ENCODE assay signal across 24 cellular contexts in the genomic region with DNA sequence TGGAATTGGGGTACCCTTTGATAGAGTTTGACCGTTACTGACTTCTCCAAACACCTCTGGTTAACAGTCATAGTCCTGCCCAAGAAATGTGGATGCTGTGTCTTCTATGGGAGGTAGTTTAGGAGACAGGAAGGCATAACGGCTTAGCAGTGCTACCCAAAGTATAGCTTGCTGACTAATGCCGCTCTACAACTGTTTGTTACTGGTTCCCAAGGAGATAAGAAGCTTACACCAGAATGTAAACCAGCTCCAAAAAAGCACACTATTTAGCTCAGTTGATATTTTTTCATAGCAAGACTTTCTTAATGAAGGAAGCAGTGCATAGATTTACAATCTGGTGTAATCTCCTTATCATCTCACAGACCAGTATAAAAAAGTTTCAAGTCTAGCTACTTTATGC.
DNase-seq lines count a peak whose midpoint lies in the region; ATAC-seq, FAIRE-seq and TF ChIP-seq lines count a peak whose summit lies in the region.
"Had no signal": no experiment of that assay in that cellular context is flagged by ENCODE, and none has a peak within 500 bp of the region (broad histone marks: within the 10 kb centered on the region; RNA-seq: fewer than 3 reads in every experiment).

No MANE protein-coding gene starts in this region.

- H3K9ac ChIP-seq in mesendoderm (ENCODE audit: low read length), result no peak overlapping the region

- H3K79me1 ChIP-seq in mesendoderm (ENCODE audit: low read length), result no peaks in the 10 kb centered on the region

- H2BK15ac ChIP-seq in mesendoderm (replicated peaks; ENCODE audit: low read depth), result no peak overlapping the region

- no peak overlapping the region for H3K23ac ChIP-seq in mesendoderm (ENCODE audit: low read length)

- H2BK5ac ChIP-seq in mesendoderm (ENCODE audit: low read length), result no peak overlapping the region

- intact Hi-C loops in right cardiac atrium (cut with DNase I), result no loop called here

- no peak for TF ChIP-seq CTCF in choroid plexus epithelial cell (conservative IDR thresholded peaks at IDR 0.05; ENCODE audit: low read depth, low read length)

- H4K8ac ChIP-seq in mesendoderm (ENCODE audit: low read depth, low read length), result no peak overlapping the region

- no peak for FAIRE-seq in GM12891 (lab: Jason Lieb, UNC)
- FAIRE-seq: GM18507 had no signal

- no peaks in the 10 kb centered on the region for H3K27me3 ChIP-seq in mesendoderm (ENCODE audit: insufficient read depth, low read length, poor library complexity)
- no peaks in the 10 kb centered on the region for H3K27me3 ChIP-seq in right cardiac atrium (ENCODE audit: control insufficient read depth, insufficient read depth)
- H3K27me3 ChIP-seq: SJCRH30, tibial nerve had no signal

- H3K9me3 ChIP-seq in right cardiac atrium (ENCODE audit: control insufficient read depth, low read length), result no peaks in the 10 kb centered on the region
- H3K9me3 ChIP-seq: psoas muscle, SJCRH30 had no signal

- no peaks in the 10 kb centered on the region for H3K79me2 ChIP-seq in mesendoderm (ENCODE audit: control insufficient read depth, insufficient read depth, low read length)

- no peak for ATAC-seq in right cardiac atrium
- ATAC-seq: left lobe of liver; psoas muscle; stimulated activated naive CD8-positive, alpha-beta T cell treated with anti-CD3 and anti-CD28 coated beads, Interleukin-15, Interleukin-2, amounts not matched to agents 100 U/mL and 50 U/mL, for 24 hours had no signal

- WGBS in mesendoderm (ENCODE audit: extremely low coverage, insufficient coverage, low lambda C conversion rate), result no CpG with 5 or more reads among the region's 3 CpGs
- WGBS in right cardiac atrium, result 49% methylated on average over 3 of the region's 3 CpGs

- no peak overlapping the region for H3K4me2 ChIP-seq in mesendoderm (ENCODE audit: low read length)
- H3K4me2 ChIP-seq: PC-9 had no signal

- H3K4ac ChIP-seq in mesendoderm (ENCODE audit: low read depth, low read length), result no peak overlapping the region

- no peaks in the 10 kb centered on the region for H3K36me3 ChIP-seq in mesendoderm (ENCODE audit: control insufficient read depth, insufficient read depth, low read length)
- H3K36me3 ChIP-seq: SJCRH30, tibial nerve had no signal

- H3K4me1 ChIP-seq in mesendoderm (ENCODE audit: control insufficient read depth, low read depth, low read length) (no peaks in the 10 kb centered on the region), right cardiac atrium (ENCODE audit: control insufficient read depth, insufficient read depth, low read length) (no peaks in the 10 kb centered on the region)
- H3K4me1 ChIP-seq: psoas muscle, SJCRH30, tibial nerve had no signal

- no peak overlapping the region for H4K5ac ChIP-seq in mesendoderm (ENCODE audit: low read length)

- H3K56ac ChIP-seq in mesendoderm (ENCODE audit: low read length), result no peak overlapping the region

- DNase-seq in AG20443 (ENCODE audit: low spot score) (peak; percentile 35), LHCN-M2 (ENCODE audit: low read depth) (peak; percentile 10), choroid plexus epithelial cell (ENCODE audit: low read depth) (peak; percentile 47), mesendoderm (peak; percentile 44), NCI-H345 treated with DMSO at 0.1 percent for 48 hours (lab: John Stamatoyannopoulos, UW; ENCODE audit: unreplicated experiment) (no peak), right cardiac atrium (no peak), amygdala (lab: John Stamatoyannopoulos, UW) (no peak), GM12891 (ENCODE audit: insufficient read length, low spot score) (no peak)
- DNase-seq: activated CD4-positive, alpha-beta T cell treated with anti-CD3 and anti-CD28 coated beads, Interleukin-2, amount 50 U/mL, for 48 hours; activated effector memory CD4-positive, alpha-beta T cell treated with anti-CD3 and anti-CD28 coated beads, Interleukin-2, amount 50 U/mL, for 16 hours; AML-193; anterior cingulate cortex; NCI-H1930; NCI-H2227 treated with DMSO at 0.1 percent for 48 hours; PC-9; psoas muscle; SJCRH30; stimulated activated naive CD8-positive, alpha-beta T cell treated with anti-CD3 and anti-CD28 coated beads, Interleukin-15, Interleukin-2, amounts not matched to agents 100 U/mL and 50 U/mL, for 24 hours; T-helper 1 cell had no signal

- no peak for TF ChIP-seq POLR2A in GM12891 (IDR thresholded peaks at IDR 0.05; ENCODE audit: low read depth, low read length)

- H3K27ac ChIP-seq in mesendoderm (ENCODE audit: low read depth, low read length) (no peak overlapping the region), right cardiac atrium (ENCODE audit: low read length) (no peak overlapping the region)
- H3K27ac ChIP-seq: PC-9, psoas muscle, SJCRH30, skin epidermis, tibial nerve, VCaP had no signal

- no peak overlapping the region for H2AK5ac ChIP-seq in mesendoderm (ENCODE audit: low read length)

- H3K4me3 ChIP-seq in choroid plexus epithelial cell (ENCODE audit: low read depth, low read length), result no peak overlapping the region
- H3K4me3 ChIP-seq in mesendoderm (ENCODE audit: low read length), result no peak overlapping the region
- H3K4me3 ChIP-seq in right cardiac atrium (ENCODE audit: low read length), result no peak overlapping the region
- H3K4me3 ChIP-seq: PC-9, psoas muscle, SJCRH30, skin epidermis, tibial nerve had no signal

- H3K18ac ChIP-seq in mesendoderm (ENCODE audit: low read length), result no peak overlapping the region

- no peak overlapping the region for H2BK120ac ChIP-seq in mesendoderm (ENCODE audit: low read depth, low read length)

TF ChIP-seq in GM12891, 5 proteins besides CTCF, POLR2A, EP300 and RAD21:
- no peak for TF ChIP-seq POU2F2 (IDR thresholded peaks at IDR 0.05; ENCODE audit: low read depth, low read length)
- no peak for TF ChIP-seq POLR2AphosphoS5 (IDR thresholded peaks at IDR 0.05; ENCODE audit: low read depth, low read length)
- TF ChIP-seq SPI1 (IDR thresholded peaks at IDR 0.05; ENCODE audit: low read depth, low read length), result no peak
TF ChIP-seq in GM12891: peak in this region for 0.

Comparison
In these comparisons a context has a peak if more than half of its experiments do, and no peak if none do; other contexts are left out.
1. DNase-seq: peak in AG20443 (single experiment), LHCN-M2 (single experiment), choroid plexus epithelial cell (single experiment) and mesendoderm (single experiment); none in NCI-H345 treated with DMSO at 0.1 percent for 48 hours (single experiment), right cardiac atrium (0 of 3), amygdala (0 of 56) and GM12891 (single experiment).